ENCODE assay signal across 3 cellular contexts in the genomic region with DNA sequence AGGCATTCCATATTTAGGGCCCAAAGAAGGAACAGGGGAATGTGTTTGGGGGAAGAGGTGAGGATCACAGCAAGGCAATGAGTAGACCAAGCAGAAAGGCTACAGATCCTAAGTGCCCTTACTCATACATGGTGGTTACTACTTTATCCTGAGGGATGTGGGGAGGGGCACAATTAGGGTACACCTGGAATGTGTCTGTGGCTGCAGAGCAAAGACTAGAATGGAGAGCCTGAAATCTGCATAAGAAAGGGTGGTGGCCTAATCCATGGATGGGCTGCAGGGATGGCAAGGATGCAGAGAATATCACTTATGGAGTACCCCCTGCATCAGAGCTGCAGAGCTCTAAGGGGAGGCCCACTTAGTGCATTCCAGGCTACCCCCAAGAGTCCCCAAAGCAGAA.
TF ChIP-seq lines count a peak whose summit lies in the region.

No MANE protein-coding gene starts in this region.

TF ChIP-seq in GM23338, 12 proteins besides CTCF, POLR2A, EP300 and RAD21 (continues in another document):
- TF ChIP-seq POLR2AphosphoS5 (IDR thresholded peaks at IDR 0.05; ENCODE audit: low read depth), result no peak
- TF ChIP-seq CREB1 (CRISPR knock-in tag; IDR thresholded peaks at IDR 0.05; ENCODE audit: low read depth), result no peak
- TF ChIP-seq STAT1 (IDR thresholded peaks at IDR 0.05; ENCODE audit: unreplicated experiment), result no peak
- TF ChIP-seq ETS1 (IDR thresholded peaks at IDR 0.05), result no peak

TF ChIP-seq in IMR-90, 13 proteins besides CTCF, POLR2A, EP300 and RAD21:
- TF ChIP-seq NFE2L2 (IDR thresholded peaks at IDR 0.05; ENCODE audit: low read depth, low read length) (no peak), BHLHE40 (IDR thresholded peaks at IDR 0.05; ENCODE audit: low read depth, low read length) (no peak), RFX5 (IDR thresholded peaks at IDR 0.05; ENCODE audit: low read depth, low read length) (no peak), CHD1 (IDR thresholded peaks at IDR 0.05; ENCODE audit: low read depth, low read length) (no peak), RCOR1 (IDR thresholded peaks at IDR 0.05; ENCODE audit: insufficient replicate concordance, low read length) (no peak), CEBPB (IDR thresholded peaks at IDR 0.05; ENCODE audit: low read depth, low read length) (no peak)
- TF ChIP-seq, protein P1, sequence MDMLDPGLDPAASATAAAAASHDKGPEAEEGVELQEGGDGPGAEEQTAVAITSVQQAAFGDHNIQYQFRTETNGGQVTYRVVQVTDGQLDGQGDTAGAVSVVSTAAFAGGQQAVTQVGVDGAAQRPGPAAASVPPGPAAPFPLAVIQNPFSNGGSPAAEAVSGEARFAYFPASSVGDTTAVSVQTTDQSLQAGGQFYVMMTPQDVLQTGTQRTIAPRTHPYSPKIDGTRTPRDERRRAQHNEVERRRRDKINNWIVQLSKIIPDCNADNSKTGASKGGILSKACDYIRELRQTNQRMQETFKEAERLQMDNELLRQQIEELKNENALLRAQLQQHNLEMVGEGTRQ (IDR thresholded peaks at IDR 0.05; ENCODE audit: low read depth, low read length), result no peak
TF ChIP-seq in IMR-90: peak in this region for 0.

TF ChIP-seq in H1, 55 proteins besides CTCF, POLR2A, EP300 and RAD21:
- TF ChIP-seq TEAD4 (IDR thresholded peaks at IDR 0.05; ENCODE audit: low read depth, low read length) (peak; percentile 53; the same call in 1 of the 2 replicates), BACH1 (IDR thresholded peaks at IDR 0.05; ENCODE audit: low read length) (no peak)
